Comparison of ENCODE assay signal across 23 cellular contexts in the genomic region with DNA sequence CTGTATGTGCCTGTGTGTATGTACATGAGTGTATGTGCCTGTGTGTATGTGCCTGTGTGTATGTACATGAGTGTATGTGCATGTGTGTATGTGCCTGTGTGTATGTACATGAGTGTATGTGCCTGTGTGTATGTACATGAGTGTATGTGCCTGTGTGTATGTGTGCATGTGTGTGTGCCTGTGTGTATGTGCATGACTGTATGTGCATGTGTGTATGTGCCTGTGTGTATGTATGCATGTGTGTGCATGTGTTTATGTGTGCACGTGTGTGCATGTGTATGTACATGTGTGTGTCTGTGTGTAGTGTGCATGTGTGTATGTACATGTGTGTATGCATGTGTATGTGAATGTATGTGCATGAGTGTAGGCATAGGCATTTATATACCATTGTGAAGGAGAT.
DNase-seq lines count a peak whose midpoint lies in the region; ATAC-seq, FAIRE-seq and TF ChIP-seq lines count a peak whose summit lies in the region.
"Had no signal": no experiment of that assay in that cellular context is flagged by ENCODE, and none has a peak within 500 bp of the region (broad histone marks: within the 10 kb centered on the region; RNA-seq: fewer than 3 reads in every experiment).

No MANE protein-coding gene starts in this region.

- peak overlapping the region in 5 of 11 experiments; percentile 21 to 64 (median 42); a peak in 6 of 22 replicates for H3K27ac ChIP-seq in BLaER1 treated with 17β-estradiol and CSF1 and Interleukin-3, amounts not matched to agents 10 nM and 100 nM
- H3K27ac ChIP-seq in GM12878 (ENCODE audit: control insufficient read depth, insufficient read depth) (no peak overlapping the region), neuronal stem cell (replicated peaks; ENCODE audit: low read length) (no peak overlapping the region), breast epithelium (no peak overlapping the region)
- H3K27ac ChIP-seq: HL-60, SJSA1 had no signal

- H3K27me3 ChIP-seq in BLaER1 treated with 17β-estradiol and CSF1 and Interleukin-3, amounts not matched to agents 10 nM and 100 nM, result peaks cover 0 to 39% (median 0%) of the 10 kb centered on the region in 11 experiments; a peak in 6 of 22 replicates
- H3K27me3 ChIP-seq in GM12878 (replicated peaks in 1 of 2; ENCODE audit: control insufficient read depth in 2 of 2, insufficient read depth in 2 of 2, low read length in 1 of 2) (no peaks in the 10 kb centered on the region), neuronal stem cell (ENCODE audit: control insufficient read depth in 3 of 3, insufficient read depth in 3 of 3, low read depth in 1 of 3, low read length in 3 of 3) (peaks cover 0 to 2% (median 0%) of the 10 kb centered on the region in 3 experiments), breast epithelium (peaks cover 0 to 3% of the 10 kb centered on the region in 2 donors)

- H3K79me1 ChIP-seq in neuronal stem cell (ENCODE audit: low read depth, low read length), result no peaks in the 10 kb centered on the region

- peaks cover 0 to 22% (median 19%) of the 10 kb centered on the region in 11 experiments; a peak in 17 of 22 replicates for H3K9me3 ChIP-seq in BLaER1 treated with 17β-estradiol and CSF1 and Interleukin-3, amounts not matched to agents 10 nM and 100 nM (replicated peaks in 1 of 11)
- no peaks in the 10 kb centered on the region for H3K9me3 ChIP-seq in GM12878 (replicated peaks; ENCODE audit: control insufficient read depth, insufficient read depth, low read length)
- no peaks in the 10 kb centered on the region for H3K9me3 ChIP-seq in neuronal stem cell (replicated peaks in 1 of 2; ENCODE audit: control insufficient read depth in 2 of 2, insufficient read depth in 1 of 2, low read depth in 1 of 2, low read length in 2 of 2)
- H3K9me3 ChIP-seq in breast epithelium, result no peaks in the 10 kb centered on the region
- H3K9me3 ChIP-seq: SJSA1 had no signal

- H2BK120ac ChIP-seq in neuronal stem cell (ENCODE audit: low read depth, low read length), result no peak overlapping the region

- in situ Hi-C loops in GM12878 (cut with MboI), result no loop called here

- POLR2A ChIA-PET in GM12878 (lab: Charles Lee), result interaction anchor here (0.6 kb wide), 1 partner anchor 278 kb away, joined by 5 read pairs; no protein-coding TSS in a partner anchor

- no peak overlapping the region for H2AFZ ChIP-seq in GM12878 (ENCODE audit: control insufficient read depth, low read depth, low read length)
- no peak overlapping the region for H2AFZ ChIP-seq in neuronal stem cell (ENCODE audit: low read length)

- H3K14ac ChIP-seq in neuronal stem cell (ENCODE audit: low read length), result no peak overlapping the region

- no peak for TF ChIP-seq RAD21 in GM12878 (IDR thresholded peaks at IDR 0.05; ENCODE audit: insufficient read depth, low read depth, low read length)

- peak overlapping the region in 1 of 11 experiments; percentile 38; a peak in 2 of 22 replicates for H3K9ac ChIP-seq in BLaER1 treated with 17β-estradiol and CSF1 and Interleukin-3, amounts not matched to agents 10 nM and 100 nM
- H3K9ac ChIP-seq in GM12878 (ENCODE audit: control insufficient read depth, insufficient read depth, low read length) (no peak overlapping the region), neuronal stem cell (ENCODE audit: low read depth, low read length, poor library complexity) (peak overlapping the region; percentile 53)

- no peak overlapping the region for H2AK5ac ChIP-seq in neuronal stem cell (ENCODE audit: low read depth, low read length)

- intact Hi-C loops in GM12878 (cut with micrococcal nuclease; ENCODE audit: unreplicated experiment), result no loop called here
- intact Hi-C loops in breast epithelium (cut with DNase I; ENCODE audit: low total_unique reads), result no loop called here

- H4K91ac ChIP-seq in neuronal stem cell (ENCODE audit: low read depth, low read length, poor library complexity), result no peak overlapping the region

- no TSS peak for BruUV-seq in GM12878 (replicated peaks; lab: Mats Ljungman, UMichigan)

- DNase-seq in GM12892 (ENCODE audit: insufficient read length), result no peak
- DNase-seq in GM12878 (ENCODE audit: low read depth, low spot score), result no peak
- DNase-seq in neuronal stem cell (ENCODE audit: low spot score), result no peak
- DNase-seq in kidney glomerular epithelial cell (lab: John Stamatoyannopoulos, UW), result no peak
- no peak for DNase-seq in breast epithelium (ENCODE audit: low spot score in 2 of 2)
- no peak for DNase-seq in NCI-H748 (lab: John Stamatoyannopoulos, UW; ENCODE audit: unreplicated experiment)
- DNase-seq: AML-193, Calu3, NCI-H1092 treated with DMSO at 0.1 percent for 48 hours, NCI-H146, NCI-H1930, NCI-H446 treated with DMSO at 0.1 percent for 48 hours, NCI-H526, Right ventricle myocardium superior, RPMI8226, T-helper 1 cell had no signal

- no peak overlapping the region for H4K8ac ChIP-seq in neuronal stem cell (ENCODE audit: low read depth, low read length)

- peak overlapping the region; percentile 24 for H3K4ac ChIP-seq in neuronal stem cell (ENCODE audit: low read length)

- peak overlapping the region; percentile 5 for H3K23ac ChIP-seq in neuronal stem cell (ENCODE audit: low read depth, low read length, poor library complexity)

- no peak overlapping the region for H2BK5ac ChIP-seq in neuronal stem cell (ENCODE audit: low read length)

- H2BK15ac ChIP-seq in neuronal stem cell (ENCODE audit: low read length), result peak overlapping the region; percentile 23

- no peaks in the 10 kb centered on the region for H3K36me3 ChIP-seq in BLaER1 treated with 17β-estradiol and CSF1 and Interleukin-3, amounts not matched to agents 10 nM and 100 nM
- H3K36me3 ChIP-seq in GM12878 (ENCODE audit: control insufficient read depth in 2 of 2, insufficient read depth in 2 of 2, low read length in 1 of 2) (no peaks in the 10 kb centered on the region), neuronal stem cell (replicated peaks in 1 of 2; ENCODE audit: control insufficient read depth in 2 of 2, insufficient read depth in 2 of 2, low read length in 2 of 2) (peaks cover 0 to 2% of the 10 kb centered on the region in 2 donors), breast epithelium (no peaks in the 10 kb centered on the region)
- H3K36me3 ChIP-seq: SJSA1 had no signal

- no peak for TF ChIP-seq POLR2A in GM12892 (IDR thresholded peaks at IDR 0.05; ENCODE audit: low read depth, low read length)
- no peak for TF ChIP-seq POLR2A in GM12878 (IDR thresholded peaks at IDR 0.05; ENCODE audit: low read depth, low read length)
- TF ChIP-seq POLR2A in breast epithelium (IDR thresholded peaks at IDR 0.05), result no peak

- CTCF ChIA-PET in GM12878 (lab: Yijun Ruan, JAX), result interaction anchor here (0.9 kb wide), 1 partner anchor 42 kb away, joined by 3 read pairs; no protein-coding TSS in a partner anchor

- H3K79me2 ChIP-seq in GM12878 (ENCODE audit: control insufficient read depth, insufficient read depth, low read length), result no peaks in the 10 kb centered on the region

- no peaks in the 10 kb centered on the region for H4K20me1 ChIP-seq in BLaER1 treated with 17β-estradiol and CSF1 and Interleukin-3, amounts not matched to agents 10 nM and 100 nM
- H4K20me1 ChIP-seq in GM12878 (ENCODE audit: control insufficient read depth, insufficient read depth), result no peaks in the 10 kb centered on the region

- SMC1A ChIA-PET in GM12878 (lab: Charles Lee; ENCODE audit: uncharacterized antibody, unreplicated experiment), result interaction anchor here (1.1 to 1.8 kb wide), 2 partner anchors 8 to 275 kb away, joined by 4 to 6 read pairs; a partner anchor contains a TSS

- H3K4me1 ChIP-seq in BLaER1 treated with 17β-estradiol and CSF1 and Interleukin-3, amounts not matched to agents 10 nM and 100 nM, result peaks cover 33 to 78% (median 70%) of the 10 kb centered on the region in 10 experiments
- H3K4me1 ChIP-seq in GM12878 (ENCODE audit: control insufficient read depth, insufficient read depth, low read length) (no peaks in the 10 kb centered on the region; the same call in 1 of the 2 replicates), neuronal stem cell (ENCODE audit: control insufficient read depth in 2 of 2, insufficient read depth in 1 of 2, low read depth in 1 of 2, low read length in 2 of 2) (peaks cover 0 to 11% of the 10 kb centered on the region in 2 donors), breast epithelium (no peaks in the 10 kb centered on the region)

- WGBS in GM12878 (ENCODE audit: insufficient coverage, insufficient replicate concordance, low lambda C conversion rate, missing lambda C conversion rate), result 56% methylated on average over 1 of the region's 1 CpG
- WGBS in neuronal stem cell (ENCODE audit: extremely low coverage in 2 of 2, insufficient read length in 2 of 2, insufficient replicate concordance in 1 of 2), 2 donors, result no CpG with 5 or more reads among the region's 1 CpG

- no peak overlapping the region for H3K4me3 ChIP-seq in BLaER1 treated with 17β-estradiol and CSF1 and Interleukin-3, amounts not matched to agents 10 nM and 100 nM
- H3K4me3 ChIP-seq in GM12878 (no peak overlapping the region), neuronal stem cell (ENCODE audit: low read length in 2 of 2) (peak overlapping the region in 1 of 2 donors; percentile 70), breast epithelium (no peak overlapping the region)
- H3K4me3 ChIP-seq: K562, SJSA1 had no signal

- FAIRE-seq in GM12892 (lab: Jason Lieb, UNC) (peak; percentile 30), GM12878 (lab: Jason Lieb, UNC) (no peak)
- FAIRE-seq: A204.1, H54, K562 had no signal

- no peak overlapping the region for H2BK12ac ChIP-seq in neuronal stem cell (ENCODE audit: low read length)

- no peak for TF ChIP-seq EP300 in GM12878 (IDR thresholded peaks at IDR 0.05; ENCODE audit: borderline replicate concordance in 1 of 2, control insufficient read depth in 1 of 2, low read depth in 2 of 2, low read length in 2 of 2)

- no peak overlapping the region for H3K18ac ChIP-seq in neuronal stem cell (ENCODE audit: low read length)

- RAD21 ChIA-PET in GM12878 (lab: Charles Lee; ENCODE audit: unreplicated experiment), result interaction anchor here (1.1 kb wide), 1 partner anchor 8 kb away, joined by 4 read pairs; no protein-coding TSS in a partner anchor

- ATAC-seq in GM12878, result no peak
- no peak for ATAC-seq in GM19397 (IDR thresholded peaks at IDR 0.05; ENCODE audit: unreplicated experiment)
- ATAC-seq: K562 had no signal

- no peak for TF ChIP-seq CTCF in GM12878 (IDR thresholded peaks at IDR 0.05 in 2 of 3, conservative IDR thresholded peaks at IDR 0.05 in 1 of 3; ENCODE audit: control insufficient read depth in 2 of 3, extremely low read depth in 1 of 3, insufficient read depth in 1 of 3, low read depth in 3 of 3, low read length in 3 of 3)
- no peak for TF ChIP-seq CTCF in breast epithelium (IDR thresholded peaks at IDR 0.05)

- H3K4me2 ChIP-seq in BLaER1 treated with 17β-estradiol and CSF1 and Interleukin-3, amounts not matched to agents 10 nM and 100 nM, result peak overlapping the region in 8 of 11 experiments; percentile 55 to 92 (median 84); a peak in 16 of 22 replicates
- H3K4me2 ChIP-seq in GM12878 (ENCODE audit: control insufficient read depth, insufficient read depth) (no peak overlapping the region), neuronal stem cell (ENCODE audit: insufficient read depth, low read length, poor library complexity, severe bottlenecking) (no peak overlapping the region)

TF ChIP-seq in GM12878, 131 proteins besides CTCF, POLR2A, EP300 and RAD21 (continues in another document):
- TF ChIP-seq NR2C2 (IDR thresholded peaks at IDR 0.05; ENCODE audit: borderline replicate concordance, control insufficient read depth, insufficient read length, low read depth) (no peak), HDGF (IDR thresholded peaks at IDR 0.05) (peak; percentile 58; the same call in 1 of the 2 replicates), IKZF2 (IDR thresholded peaks at IDR 0.05) (no peak)

Comparison
In these comparisons a context has a peak if more than half of its experiments do, and no peak if none do; other contexts are left out.
1. H3K4me2 ChIP-seq: peak in BLaER1 treated with 17β-estradiol and CSF1 and Interleukin-3, amounts not matched to agents 10 nM and 100 nM (8 of 11); none in GM12878 (single experiment) and neuronal stem cell (single experiment).